ENCODE assay signal across 20 cellular contexts in the genomic region with DNA sequence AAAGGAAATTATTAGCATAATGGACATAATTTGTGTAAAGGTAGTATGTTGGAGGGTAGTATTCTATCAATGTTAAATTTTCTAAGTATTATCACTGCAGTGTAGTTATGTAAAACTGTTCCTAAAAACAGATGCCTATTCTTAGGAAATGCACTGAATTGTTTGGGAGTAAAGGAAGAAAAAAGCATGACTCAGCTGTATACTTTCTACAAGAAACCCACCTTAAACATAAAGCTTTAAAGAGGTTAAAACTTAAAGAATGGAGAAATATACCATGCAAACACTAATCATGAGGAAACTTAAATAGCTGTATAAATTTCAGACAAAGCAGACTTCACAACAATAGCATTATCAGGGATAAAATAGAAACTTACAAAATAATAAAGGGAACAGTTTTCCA.
DNase-seq lines count a peak whose midpoint lies in the region; ATAC-seq, FAIRE-seq and TF ChIP-seq lines count a peak whose summit lies in the region.
"Had no signal": no experiment of that assay in that cellular context is flagged by ENCODE, and none has a peak within 500 bp of the region (broad histone marks: within the 10 kb centered on the region; RNA-seq: fewer than 3 reads in every experiment).

No MANE protein-coding gene starts in this region.

- H2BK120ac ChIP-seq in IMR-90 (ENCODE audit: low read depth, low read length): no peak overlapping the region

- POLR2A ChIA-PET in HepG2 (lab: Yijun Ruan, JAX) (no interaction called here), IMR-90 (lab: Charles Lee; ENCODE audit: unreplicated experiment) (no interaction called here)

- no peaks in the 10 kb centered on the region for H3K27me3 ChIP-seq in HepG2 (ENCODE audit: control insufficient read depth in 1 of 2, insufficient read depth in 2 of 2, low read length in 2 of 2)
- no peaks in the 10 kb centered on the region for H3K27me3 ChIP-seq in right lobe of liver
- no peaks in the 10 kb centered on the region for H3K27me3 ChIP-seq in IMR-90 (ENCODE audit: control insufficient read depth, insufficient read depth, low read length)
- no peaks in the 10 kb centered on the region for H3K27me3 ChIP-seq in osteoblast (ENCODE audit: insufficient read depth, low read length)
- H3K27me3 ChIP-seq in right atrium auricular region: no peaks in the 10 kb centered on the region
- H3K27me3 ChIP-seq: BLaER1 treated with 17β-estradiol and CSF1 and Interleukin-3, amounts not matched to agents 10 nM and 100 nM had no signal

- H3K79me2 ChIP-seq in HepG2 (ENCODE audit: insufficient read depth, low read length): no peaks in the 10 kb centered on the region
- H3K79me2 ChIP-seq in osteoblast (ENCODE audit: insufficient read depth, low read length): no peaks in the 10 kb centered on the region

- no peak overlapping the region for H3K56ac ChIP-seq in IMR-90 (ENCODE audit: extremely low read depth, insufficient read depth, low read length)

- H3K36me3 Mint-ChIP-seq in immature natural killer cell: no peaks in the 10 kb centered on the region
- H3K36me3 Mint-ChIP-seq: CD8-positive, alpha-beta T cell had no signal

- no peaks in the 10 kb centered on the region for H3K9me1 ChIP-seq in IMR-90 (ENCODE audit: insufficient read depth, low read length)

- H3K23ac ChIP-seq in IMR-90 (ENCODE audit: low read depth, low read length): no peak overlapping the region

- H3K79me1 ChIP-seq in IMR-90 (ENCODE audit: low read depth in 1 of 2, low read length in 2 of 2): no peaks in the 10 kb centered on the region

- no peak for FAIRE-seq in HepG2 (lab: Jason Lieb, UNC)
- FAIRE-seq: D721Med, G401.6, GM12891, GM19239 had no signal

- no peak overlapping the region for H2BK15ac ChIP-seq in IMR-90 (ENCODE audit: low read depth, low read length)

- H3K9me3 ChIP-seq in HepG2 (ENCODE audit: low read length): peaks cover 33% of the 10 kb centered on the region
- no peaks in the 10 kb centered on the region for H3K9me3 ChIP-seq in right lobe of liver
- H3K9me3 ChIP-seq in IMR-90 (ENCODE audit: control insufficient read depth, insufficient read depth, low read length): no peaks in the 10 kb centered on the region
- H3K9me3 ChIP-seq in osteoblast (ENCODE audit: low read depth, low read length): no peaks in the 10 kb centered on the region
- peaks cover 0 to 8% of the 10 kb centered on the region in 2 donors for H3K9me3 ChIP-seq in right atrium auricular region
- H3K9me3 ChIP-seq: Caco-2 had no signal

- H3K4me1 ChIP-seq in HepG2 (ENCODE audit: insufficient read depth, low read length): no peaks in the 10 kb centered on the region
- H3K4me1 ChIP-seq in right lobe of liver: no peaks in the 10 kb centered on the region
- H3K4me1 ChIP-seq in IMR-90 (ENCODE audit: control insufficient read depth, insufficient read depth, low read length): no peaks in the 10 kb centered on the region
- no peaks in the 10 kb centered on the region for H3K4me1 ChIP-seq in osteoblast (ENCODE audit: insufficient read depth, low read length)
- H3K4me1 ChIP-seq in right atrium auricular region: no peaks in the 10 kb centered on the region
- H3K4me1 ChIP-seq: BLaER1 treated with 17β-estradiol and CSF1 and Interleukin-3, amounts not matched to agents 10 nM and 100 nM; Caco-2 had no signal

- intact Hi-C loops in HepG2 (cut with micrococcal nuclease; ENCODE audit: unreplicated experiment): no loop called here
- intact Hi-C loops in right lobe of liver (cut with DNase I): no loop called here
- intact Hi-C loops in IMR-90 (cut with micrococcal nuclease): no loop called here

- no peak overlapping the region for H3K4me2 ChIP-seq in HepG2 (ENCODE audit: low read depth, low read length)
- H3K4me2 ChIP-seq in IMR-90 (ENCODE audit: low read depth, low read length): no peak overlapping the region
- H3K4me2 ChIP-seq in osteoblast (ENCODE audit: insufficient read depth, low read length): no peak overlapping the region
- H3K4me2 ChIP-seq: BLaER1 treated with 17β-estradiol and CSF1 and Interleukin-3, amounts not matched to agents 10 nM and 100 nM had no signal

- no peak overlapping the region for H4K5ac ChIP-seq in IMR-90 (ENCODE audit: low read depth, low read length)

- TF ChIP-seq CTCF in HepG2 (CRISPR knock-in tag; IDR thresholded peaks at IDR 0.05) (no peak), right lobe of liver (IDR thresholded peaks at IDR 0.05) (no peak), IMR-90 (conservative IDR thresholded peaks at IDR 0.05; ENCODE audit: low read depth, low read length) (no peak), osteoblast (IDR thresholded peaks at IDR 0.05; ENCODE audit: extremely low read depth, low read depth, low read length) (no peak), right atrium auricular region (IDR thresholded peaks at IDR 0.05) (no peak)

- TF ChIP-seq EP300 in HepG2 (IDR thresholded peaks at IDR 0.05; ENCODE audit: low read depth in 2 of 2, low read length in 2 of 2): no peak
- TF ChIP-seq EP300 in HepG2 (CRISPR knock-in tag; IDR thresholded peaks at IDR 0.05; ENCODE audit: borderline replicate concordance): no peak

- H2BK5ac ChIP-seq in IMR-90 (ENCODE audit: low read depth, low read length, poor library complexity, severe bottlenecking): no peak overlapping the region

- H3K27ac ChIP-seq in HepG2 (ENCODE audit: extremely low read length, insufficient read depth, low read length) (no peak overlapping the region), right lobe of liver (no peak overlapping the region), IMR-90 (ENCODE audit: insufficient read depth, low read length) (no peak overlapping the region), osteoblast (ENCODE audit: low read depth, low read length) (no peak overlapping the region), right atrium auricular region (no peak overlapping the region)
- H3K27ac ChIP-seq: 22Rv1; BLaER1 treated with 17β-estradiol and CSF1 and Interleukin-3, amounts not matched to agents 10 nM and 100 nM; C4-2B had no signal

- no peak overlapping the region for H3K4me3 Mint-ChIP-seq in immature natural killer cell
- H3K4me3 Mint-ChIP-seq: CD4-positive, alpha-beta T cell; CD8-positive, alpha-beta T cell had no signal

- peaks cover 7 to 18% (median 11%) of the 10 kb centered on the region in 6 donors for H3K9me3 Mint-ChIP-seq in immature natural killer cell

- peaks cover 0 to 5% (median 0%) of the 10 kb centered on the region in 3 donors for H3K27me3 Mint-ChIP-seq in immature natural killer cell (ENCODE audit: low read depth in 3 of 3)
- H3K27me3 Mint-ChIP-seq: CD4-positive, alpha-beta T cell had no signal

- H2BK20ac ChIP-seq in IMR-90 (ENCODE audit: low read depth, low read length): no peak overlapping the region

- DNase-seq in HepG2 (ENCODE audit: low spot score): no peak
- DNase-seq in right lobe of liver: no peak
- no peak for DNase-seq in IMR-90
- DNase-seq in osteoblast (ENCODE audit: insufficient read length, low spot score, missing footprints): peak; percentile 15
- no peak for DNase-seq in right atrium auricular region (ENCODE audit: low spot score)
- no peak for DNase-seq in immature natural killer cell
- DNase-seq: ACHN; Caco-2; Calu3; CD4-positive, alpha-beta T cell; CD8-positive, alpha-beta T cell; DMS79 treated with DMSO at 0.1 percent for 48 hours; GF-D8 had no signal

- no peak for ATAC-seq in HepG2
- ATAC-seq in right lobe of liver: no peak
- no peak for ATAC-seq in IMR-90 (ENCODE audit: low read depth)
- ATAC-seq: CD8-positive, alpha-beta T cell had no signal

- no peak overlapping the region for H3K14ac ChIP-seq in IMR-90 (replicated peaks; ENCODE audit: low read depth, low read length)

- H3K4me1 Mint-ChIP-seq in immature natural killer cell: no peaks in the 10 kb centered on the region

- H4K20me1 ChIP-seq in HepG2 (ENCODE audit: insufficient read depth, low read length) (no peaks in the 10 kb centered on the region), IMR-90 (ENCODE audit: insufficient read depth, low read length) (no peaks in the 10 kb centered on the region), osteoblast (ENCODE audit: insufficient read depth, low read length) (no peaks in the 10 kb centered on the region)
- H4K20me1 ChIP-seq: BLaER1 treated with 17β-estradiol and CSF1 and Interleukin-3, amounts not matched to agents 10 nM and 100 nM had no signal

- dilution Hi-C loops in IMR-90 (cut with HindIII; ENCODE audit: low sequenced_read_pairs, unreplicated experiment): no loop called here

- in situ Hi-C loops in HepG2 (cut with HindIII; ENCODE audit: extremely low pct_ligation_motif_present, low pct_unique_long_range_greater_than_20kb) (no loop called here), IMR-90 (cut with MboI; ENCODE audit: low sequenced_read_pairs) (no loop called here)

- CTCF ChIA-PET in HepG2 (lab: Yijun Ruan, JAX; ENCODE audit: low intra/inter-chr PET ratio, low total read pairs): no interaction called here
- CTCF ChIA-PET in IMR-90 (lab: Yijun Ruan, JAX): interaction anchor here (0.6 kb wide), 1 partner anchor 13 kb away, joined by 3 read pairs; no protein-coding TSS in a partner anchor

- H2AK5ac ChIP-seq in IMR-90 (ENCODE audit: low read depth, low read length): no peak overlapping the region

- H2AK9ac ChIP-seq in IMR-90 (replicated peaks; ENCODE audit: low read depth, low read length, poor library complexity): no peak overlapping the region

- no peak overlapping the region for H3K18ac ChIP-seq in IMR-90 (ENCODE audit: low read depth, low read length)

- BruUV-seq in HepG2 (replicated peaks; lab: Mats Ljungman, UMichigan) (no TSS peak), IMR-90 (replicated peaks; lab: Mats Ljungman, UMichigan) (no TSS peak)

- H3K36me3 ChIP-seq in HepG2 (replicated peaks in 1 of 2; ENCODE audit: control insufficient read depth in 1 of 2, insufficient read depth in 2 of 2, low read length in 2 of 2) (no peaks in the 10 kb centered on the region), right lobe of liver (no peaks in the 10 kb centered on the region), IMR-90 (ENCODE audit: control insufficient read depth, insufficient read depth, low read length) (no peaks in the 10 kb centered on the region), osteoblast (ENCODE audit: insufficient read depth, low read length) (no peaks in the 10 kb centered on the region), right atrium auricular region (no peaks in the 10 kb centered on the region)
- H3K36me3 ChIP-seq: BLaER1 treated with 17β-estradiol and CSF1 and Interleukin-3, amounts not matched to agents 10 nM and 100 nM had no signal

- no peak overlapping the region for H3K4ac ChIP-seq in IMR-90 (ENCODE audit: low read depth, low read length)

- H3K4me3 ChIP-seq in HepG2 (replicated peaks in 1 of 3; ENCODE audit: insufficient read depth in 1 of 3, low read depth in 2 of 3, low read length in 3 of 3): no peak overlapping the region
- H3K4me3 ChIP-seq in right lobe of liver: no peak overlapping the region
- H3K4me3 ChIP-seq in IMR-90 (ENCODE audit: insufficient read depth, low read depth, low read length): no peak overlapping the region
- no peak overlapping the region for H3K4me3 ChIP-seq in osteoblast (ENCODE audit: insufficient read depth, low read length)
- no peak overlapping the region for H3K4me3 ChIP-seq in right atrium auricular region
- H3K4me3 ChIP-seq: BLaER1 treated with 17β-estradiol and CSF1 and Interleukin-3, amounts not matched to agents 10 nM and 100 nM had no signal

- TF ChIP-seq RAD21 in HepG2 (CRISPR knock-in tag; IDR thresholded peaks at IDR 0.05): no peak
- no peak for TF ChIP-seq RAD21 in IMR-90 (IDR thresholded peaks at IDR 0.05; ENCODE audit: low read length)

- TF ChIP-seq POLR2A in HepG2 (IDR thresholded peaks at IDR 0.05; ENCODE audit: insufficient read depth in 1 of 2, low read depth in 2 of 2, low read length in 2 of 2) (no peak), right lobe of liver (IDR thresholded peaks at IDR 0.05) (no peak), IMR-90 (IDR thresholded peaks at IDR 0.05; ENCODE audit: low read depth, low read length) (no peak)

- no peak overlapping the region for H3K9ac ChIP-seq in HepG2 (ENCODE audit: insufficient read depth, low read depth, low read length)
- no peak overlapping the region for H3K9ac ChIP-seq in IMR-90 (ENCODE audit: low read depth, low read length)
- H3K9ac ChIP-seq: BLaER1 treated with 17β-estradiol and CSF1 and Interleukin-3, amounts not matched to agents 10 nM and 100 nM had no signal

- no peak overlapping the region for H2AFZ ChIP-seq in HepG2 (ENCODE audit: low read length)
- no peak overlapping the region for H2AFZ ChIP-seq in IMR-90 (replicated peaks; ENCODE audit: low read length, poor library complexity)
- no peak overlapping the region for H2AFZ ChIP-seq in osteoblast (ENCODE audit: low read length)

- no peak overlapping the region for H3K27ac Mint-ChIP-seq in immature natural killer cell
- H3K27ac Mint-ChIP-seq: CD4-positive, alpha-beta T cell; CD8-positive, alpha-beta T cell had no signal

- H4K91ac ChIP-seq in IMR-90 (ENCODE audit: insufficient read depth, low read depth, low read length): no peak overlapping the region

- H4K8ac ChIP-seq in IMR-90 (ENCODE audit: low read depth in 2 of 2, low read length in 2 of 2): no peak overlapping the region
